20 cellular contexts compared by ENCODE assay signal in genomic region chr3:179702271-179702947, GRCh38. TPM values are rescaled to one million over a fixed set of nuclear protein-coding genes. Genes with fewer than 3 reads are reported as not detected.
DNase-seq lines count a peak whose midpoint lies in the region; ATAC-seq and TF ChIP-seq lines count a peak whose summit lies in the region.
"Had no signal": no experiment of that assay in that cellular context is flagged by ENCODE, and none has a peak within 500 bp of the region (broad histone marks: within the 10 kb centered on the region; RNA-seq: fewer than 3 reads in every experiment).

No MANE protein-coding gene starts in this region.

- peaks cover 2 to 3% of the 10 kb centered on the region in 2 donors for H3K36me3 Mint-ChIP-seq in activated T-cell treated with anti-CD3 and anti-CD28 coated beads, Interleukin-2, amount 50 U/mL, for 72 hours (ENCODE audit: insufficient read depth in 2 of 2)
- peaks cover 17% of the 10 kb centered on the region for H3K36me3 Mint-ChIP-seq in activated T-cell treated with anti-CD3 and anti-CD28 coated beads, Interleukin-2, amount 50 U/mL, for 4 hours (ENCODE audit: insufficient read depth)
- H3K36me3 Mint-ChIP-seq in WTC11 = peaks cover 2% of the 10 kb centered on the region
- H3K36me3 Mint-ChIP-seq in stimulated activated effector memory CD8-positive, alpha-beta T cell treated with anti-CD3 and anti-CD28 coated beads, Interleukin-12 subunit alpha, Interleukin-12 subunit beta, amount 100 ng/mL, for 72 hours = no peaks in the 10 kb centered on the region
- H3K36me3 Mint-ChIP-seq in activated naive CD4-positive, alpha-beta T cell treated with anti-CD3 and anti-CD28 coated beads, Interleukin-2, amount 10 ng/mL, durations not matched to agents 7 days and 5 days = peaks cover 2% of the 10 kb centered on the region

- H3K27ac ChIP-seq in esophagus muscularis mucosa (replicated peaks in 1 of 4) = no peak overlapping the region

- peaks cover 0 to 11% (median 0%) of the 10 kb centered on the region in 4 donors for H3K4me1 ChIP-seq in esophagus muscularis mucosa

- CTCF ChIA-PET in WTC11 (lab: Charles Lee) = interaction anchor here (1.0 to 1.2 kb wide), 2 partner anchors 53 kb away, joined by 6 to 7 read pairs; no protein-coding TSS in a partner anchor
- CTCF ChIA-PET in activated naive CD4-positive, alpha-beta T cell treated with anti-CD3 and anti-CD28 coated beads, Interleukin-2, amount 10 ng/mL, durations not matched to agents 7 days and 5 days (lab: Charles Lee) = no interaction called here

- H3K36me3 ChIP-seq in esophagus muscularis mucosa (peaks cover 0 to 15% (median 7%) of the 10 kb centered on the region in 4 donors), H7 (replicated peaks; ENCODE audit: control insufficient read depth, insufficient read depth, low read length) (peaks cover 2% of the 10 kb centered on the region)

- intact Hi-C loops in esophagus muscularis mucosa (cut with DNase I) = no loop called here

- POLR2A ChIA-PET in WTC11 (lab: Charles Lee) = no interaction called here

- DNase-seq in activated T-cell treated with anti-CD3 and anti-CD28 coated beads, Interleukin-2, amount 50 U/mL, for 72 hours = no peak
- no peak for DNase-seq in activated T-cell treated with anti-CD3 and anti-CD28 coated beads, Interleukin-2, amount 50 U/mL, for 4 hours
- DNase-seq in WTC11 (ENCODE audit: low spot score) (no peak), esophagus muscularis mucosa (ENCODE audit: extremely low spot score) (peak; percentile 37), H7 (no peak), NCI-H774 (lab: John Stamatoyannopoulos, UW) (no peak)
- DNase-seq in stimulated activated effector memory CD8-positive, alpha-beta T cell treated with anti-CD3 and anti-CD28 coated beads, Interleukin-12 subunit alpha, Interleukin-12 subunit beta, amount 100 ng/mL, for 72 hours (ENCODE audit: low spot score in 2 of 2) = no peak
- DNase-seq in activated naive CD4-positive, alpha-beta T cell treated with anti-CD3 and anti-CD28 coated beads, Interleukin-2, amount 10 ng/mL, durations not matched to agents 7 days and 5 days = no peak
- DNase-seq: 8988T, GDM1, GOT3, KBM-7, NCI-H1105 treated with DMSO at 0.1 percent for 48 hours, NCI-H1694 treated with DMSO at 0.1 percent for 48 hours, NCI-H2107, NCI-H226, NCI-H526, SHP77 treated with DMSO at 0.1 percent for 48 hours had no signal

- WGBS in esophagus muscularis mucosa = 93% methylated on average over 6 of the region's 6 CpGs

- no peak for TF ChIP-seq EP300 in esophagus muscularis mucosa (IDR thresholded peaks at IDR 0.05)

- no peaks in the 10 kb centered on the region for H3K4me1 Mint-ChIP-seq in activated T-cell treated with anti-CD3 and anti-CD28 coated beads, Interleukin-2, amount 50 U/mL, for 72 hours (ENCODE audit: low read depth)
- H3K4me1 Mint-ChIP-seq in activated T-cell treated with anti-CD3 and anti-CD28 coated beads, Interleukin-2, amount 50 U/mL, for 4 hours (ENCODE audit: low read depth) = no peaks in the 10 kb centered on the region
- peaks cover 30% of the 10 kb centered on the region for H3K4me1 Mint-ChIP-seq in WTC11
- H3K4me1 Mint-ChIP-seq in stimulated activated effector memory CD8-positive, alpha-beta T cell treated with anti-CD3 and anti-CD28 coated beads, Interleukin-12 subunit alpha, Interleukin-12 subunit beta, amount 100 ng/mL, for 72 hours = peaks cover 5% of the 10 kb centered on the region
- H3K4me1 Mint-ChIP-seq in activated naive CD4-positive, alpha-beta T cell treated with anti-CD3 and anti-CD28 coated beads, Interleukin-2, amount 10 ng/mL, durations not matched to agents 7 days and 5 days = no peaks in the 10 kb centered on the region

- H3K27me3 ChIP-seq in esophagus muscularis mucosa = no peaks in the 10 kb centered on the region
- no peaks in the 10 kb centered on the region for H3K27me3 ChIP-seq in H7 (ENCODE audit: control insufficient read depth, insufficient read depth, low read length)

- no peak for ATAC-seq in activated T-cell treated with anti-CD3 and anti-CD28 coated beads, Interleukin-2, amount 50 U/mL, for 72 hours (replicated peaks in 1 of 2)
- ATAC-seq in activated T-cell treated with anti-CD3 and anti-CD28 coated beads, Interleukin-2, amount 50 U/mL, for 4 hours = no peak
- no peak for ATAC-seq in WTC11
- ATAC-seq in stimulated activated effector memory CD8-positive, alpha-beta T cell treated with anti-CD3 and anti-CD28 coated beads, Interleukin-12 subunit alpha, Interleukin-12 subunit beta, amount 100 ng/mL, for 72 hours = no peak
- ATAC-seq: SK-N-SH treated with all-trans-retinoic acid at 6 μM for 48 hours had no signal

- no peak overlapping the region for H3K4me3 ChIP-seq in esophagus muscularis mucosa
- no peak overlapping the region for H3K4me3 ChIP-seq in H7 (ENCODE audit: insufficient read depth, low read depth, low read length)

- no peaks in the 10 kb centered on the region for H3K9me3 Mint-ChIP-seq in activated T-cell treated with anti-CD3 and anti-CD28 coated beads, Interleukin-2, amount 50 U/mL, for 72 hours
- no peaks in the 10 kb centered on the region for H3K9me3 Mint-ChIP-seq in activated T-cell treated with anti-CD3 and anti-CD28 coated beads, Interleukin-2, amount 50 U/mL, for 4 hours
- no peaks in the 10 kb centered on the region for H3K9me3 Mint-ChIP-seq in WTC11
- H3K9me3 Mint-ChIP-seq in stimulated activated effector memory CD8-positive, alpha-beta T cell treated with anti-CD3 and anti-CD28 coated beads, Interleukin-12 subunit alpha, Interleukin-12 subunit beta, amount 100 ng/mL, for 72 hours = no peaks in the 10 kb centered on the region
- no peaks in the 10 kb centered on the region for H3K9me3 Mint-ChIP-seq in activated naive CD4-positive, alpha-beta T cell treated with anti-CD3 and anti-CD28 coated beads, Interleukin-2, amount 10 ng/mL, durations not matched to agents 7 days and 5 days
- H3K9me3 Mint-ChIP-seq: CD14-positive monocyte had no signal

- TF ChIP-seq CTCF in WTC11 (IDR thresholded peaks at IDR 0.05) (no peak), esophagus muscularis mucosa (IDR thresholded peaks at IDR 0.05) (no peak)

- peak overlapping the region; percentile 93 for H3K27ac Mint-ChIP-seq in activated T-cell treated with anti-CD3 and anti-CD28 coated beads, Interleukin-2, amount 50 U/mL, for 72 hours
- peak overlapping the region; percentile 94 for H3K27ac Mint-ChIP-seq in WTC11
- H3K27ac Mint-ChIP-seq in stimulated activated effector memory CD8-positive, alpha-beta T cell treated with anti-CD3 and anti-CD28 coated beads, Interleukin-12 subunit alpha, Interleukin-12 subunit beta, amount 100 ng/mL, for 72 hours = peak overlapping the region; percentile 65
- no peak overlapping the region for H3K27ac Mint-ChIP-seq in activated naive CD4-positive, alpha-beta T cell treated with anti-CD3 and anti-CD28 coated beads, Interleukin-2, amount 10 ng/mL, durations not matched to agents 7 days and 5 days

- no peak for TF ChIP-seq POLR2A in esophagus muscularis mucosa (IDR thresholded peaks at IDR 0.05; ENCODE audit: low read depth)

- no peaks in the 10 kb centered on the region for H3K9me3 ChIP-seq in esophagus muscularis mucosa

- no peak overlapping the region for H3K4me3 Mint-ChIP-seq in activated T-cell treated with anti-CD3 and anti-CD28 coated beads, Interleukin-2, amount 50 U/mL, for 72 hours
- H3K4me3 Mint-ChIP-seq in activated T-cell treated with anti-CD3 and anti-CD28 coated beads, Interleukin-2, amount 50 U/mL, for 4 hours = no peak overlapping the region
- H3K4me3 Mint-ChIP-seq in WTC11 = no peak overlapping the region
- no peak overlapping the region for H3K4me3 Mint-ChIP-seq in stimulated activated effector memory CD8-positive, alpha-beta T cell treated with anti-CD3 and anti-CD28 coated beads, Interleukin-12 subunit alpha, Interleukin-12 subunit beta, amount 100 ng/mL, for 72 hours
- H3K4me3 Mint-ChIP-seq in activated naive CD4-positive, alpha-beta T cell treated with anti-CD3 and anti-CD28 coated beads, Interleukin-2, amount 10 ng/mL, durations not matched to agents 7 days and 5 days = no peak overlapping the region
- H3K4me3 Mint-ChIP-seq: CD14-positive monocyte had no signal

- no peaks in the 10 kb centered on the region for H3K27me3 Mint-ChIP-seq in activated T-cell treated with anti-CD3 and anti-CD28 coated beads, Interleukin-2, amount 50 U/mL, for 72 hours (ENCODE audit: low read depth)
- H3K27me3 Mint-ChIP-seq in activated T-cell treated with anti-CD3 and anti-CD28 coated beads, Interleukin-2, amount 50 U/mL, for 4 hours (ENCODE audit: low read depth) = no peaks in the 10 kb centered on the region
- H3K27me3 Mint-ChIP-seq in WTC11 (ENCODE audit: low read depth) = no peaks in the 10 kb centered on the region
- no peaks in the 10 kb centered on the region for H3K27me3 Mint-ChIP-seq in activated naive CD4-positive, alpha-beta T cell treated with anti-CD3 and anti-CD28 coated beads, Interleukin-2, amount 10 ng/mL, durations not matched to agents 7 days and 5 days

TF ChIP-seq in WTC11, 78 proteins besides CTCF, POLR2A, EP300 and RAD21 (continues in another document):
- TF ChIP-seq NFE2L1 (CRISPR knock-in tag; IDR thresholded peaks at IDR 0.05) (no peak), ZBTB43 (CRISPR knock-in tag; IDR thresholded peaks at IDR 0.05) (no peak), NR2C2 (CRISPR knock-in tag; IDR thresholded peaks at IDR 0.05) (no peak), ZNF121 (CRISPR knock-in tag; IDR thresholded peaks at IDR 0.05) (no peak), ZNF317 (CRISPR knock-in tag; IDR thresholded peaks at IDR 0.05; ENCODE audit: borderline replicate concordance, low read depth) (no peak)

RNA-seq across cellular contexts. Expression of gene USP13, which starts 49.6 kb away (rescaled TPM):
- 10 to 100 TPM in 1 of 2 donors, 1 to 10 TPM in 1; 8.1 to 12.4 TPM for total RNA-seq in activated T-cell treated with anti-CD3 and anti-CD28 coated beads, Interleukin-2, amount 50 U/mL, for 72 hours
- total RNA-seq in activated T-cell treated with anti-CD3 and anti-CD28 coated beads, Interleukin-2, amount 50 U/mL, for 4 hours = 1 to 10 TPM; 6.6 to 9.7 (median 9.1) TPM
- total RNA-seq in WTC11 (2021) (24.8 to 27.2 TPM (median 26.8 TPM) in 3 replicates), esophagus muscularis mucosa (10 to 100 TPM in 3 of 4 donors, 1 to 10 TPM in 1; 8.7 to 15.1 (median 11.9) TPM)
- 10.5 and 12.4 TPM in 2 replicates for total RNA-seq in H7 (2014; rRNA removed; shearing (Covaris generic))
